Comparison of ENCODE assay signal across 1 cellular context in genomic region chr11:18222814-18223421, GRCh38.
TF ChIP-seq lines count a peak whose summit lies in the region.

No MANE protein-coding gene starts in this region.

TF ChIP-seq in HepG2, 621 proteins besides CTCF, POLR2A, EP300 and RAD21:
- TF ChIP-seq ZFP82 (CRISPR knock-in tag; IDR thresholded peaks at IDR 0.05; ENCODE audit: borderline replicate concordance) (no peak), CEBPZ (IDR thresholded peaks at IDR 0.05; ENCODE audit: low read length) (no peak), ZNF17 (CRISPR knock-in tag; IDR thresholded peaks at IDR 0.05) (no peak), ZNF646 (CRISPR knock-in tag; IDR thresholded peaks at IDR 0.05) (peak; percentile 88), EEA1 (CRISPR knock-in tag; IDR thresholded peaks at IDR 0.05; ENCODE audit: borderline replicate concordance) (no peak)
